ENCODE assay signal across 19 cellular contexts in genomic region chr13:71252191-71252704, GRCh38.
DNase-seq lines count a peak whose midpoint lies in the region; ATAC-seq and TF ChIP-seq lines count a peak whose summit lies in the region.
"Had no signal": no experiment of that assay in that cellular context is flagged by ENCODE, and none has a peak within 500 bp of the region (broad histone marks: within the 10 kb centered on the region; RNA-seq: fewer than 3 reads in every experiment).

No MANE protein-coding gene starts in this region.

- no peaks in the 10 kb centered on the region for H3K36me3 ChIP-seq in neuronal stem cell (replicated peaks in 1 of 2; ENCODE audit: control insufficient read depth in 2 of 2, insufficient read depth in 2 of 2, low read length in 2 of 2)
- H3K36me3 ChIP-seq: adrenal gland, BE2C, transverse colon had no signal

- H2BK15ac ChIP-seq in neuronal stem cell (ENCODE audit: low read length), result no peak overlapping the region

- no peak overlapping the region for H3K4me3 Mint-ChIP-seq in endothelial cell (ENCODE audit: unreplicated experiment)
- H3K4me3 Mint-ChIP-seq: central memory CD8-positive, alpha-beta T cell; naive thymus-derived CD4-positive, alpha-beta T cell had no signal

- H2AK5ac ChIP-seq in neuronal stem cell (ENCODE audit: low read depth, low read length), result no peak overlapping the region

- H4K91ac ChIP-seq in neuronal stem cell (ENCODE audit: low read depth, low read length, poor library complexity), result no peak overlapping the region

- peaks cover 24% of the 10 kb centered on the region for H3K4me1 Mint-ChIP-seq in endothelial cell (ENCODE audit: unreplicated experiment)
- H3K4me1 Mint-ChIP-seq: central memory CD8-positive, alpha-beta T cell; naive thymus-derived CD4-positive, alpha-beta T cell had no signal

- H3K36me3 Mint-ChIP-seq in endothelial cell (ENCODE audit: low read depth, unreplicated experiment), result no peaks in the 10 kb centered on the region
- H3K36me3 Mint-ChIP-seq: naive thymus-derived CD4-positive, alpha-beta T cell had no signal

- H3K4ac ChIP-seq in neuronal stem cell (ENCODE audit: low read length), result no peak overlapping the region

- no peak overlapping the region for H3K14ac ChIP-seq in neuronal stem cell (ENCODE audit: low read length)

- DNase-seq in NB4 (ENCODE audit: low read depth) (peak; percentile 35), endothelial cell (ENCODE audit: low spot score) (no peak), neuronal stem cell (ENCODE audit: low spot score) (no peak), NCI-H345 (lab: John Stamatoyannopoulos, UW) (no peak)
- DNase-seq: adrenal gland; BE2C; effector memory CD4-positive, alpha-beta T cell; foreskin fibroblast; mammary epithelial cell; naive thymus-derived CD4-positive, alpha-beta T cell; NCI-H146; SHP77; stimulated activated naive CD4-positive, alpha-beta T cell treated with Interleukin-2 at 50 U/mL for 16 hours; T-helper 2 cell; transverse colon had no signal

- H3K27ac Mint-ChIP-seq in endothelial cell (ENCODE audit: unreplicated experiment), result peak overlapping the region; percentile 72
- H3K27ac Mint-ChIP-seq: naive thymus-derived CD4-positive, alpha-beta T cell had no signal

- no peak overlapping the region for H3K27ac ChIP-seq in neuronal stem cell (replicated peaks; ENCODE audit: low read length)
- H3K27ac ChIP-seq: adrenal gland, transverse colon had no signal

- no peak overlapping the region for H3K23ac ChIP-seq in neuronal stem cell (ENCODE audit: low read depth, low read length, poor library complexity)

- TF ChIP-seq POLR2A in NB4 (IDR thresholded peaks at IDR 0.05; ENCODE audit: extremely low read depth, insufficient read length), result no peak

- H4K8ac ChIP-seq in neuronal stem cell (ENCODE audit: low read depth, low read length), result no peak overlapping the region

- TF ChIP-seq CTCF in NB4 (IDR thresholded peaks at IDR 0.05; ENCODE audit: low read depth, low read length) (no peak), endothelial cell (IDR thresholded peaks at IDR 0.05; ENCODE audit: unreplicated experiment) (no peak)

- H3K4me2 ChIP-seq in neuronal stem cell (ENCODE audit: insufficient read depth, low read length, poor library complexity, severe bottlenecking), result no peak overlapping the region

- no peak overlapping the region for H2BK120ac ChIP-seq in neuronal stem cell (ENCODE audit: low read depth, low read length)

- H3K27me3 Mint-ChIP-seq in endothelial cell (ENCODE audit: unreplicated experiment), result peaks cover 4% of the 10 kb centered on the region
- H3K27me3 Mint-ChIP-seq: central memory CD8-positive, alpha-beta T cell had no signal

- H2BK5ac ChIP-seq in neuronal stem cell (ENCODE audit: low read length), result no peak overlapping the region

- peaks cover 0 to 3% of the 10 kb centered on the region in 2 donors for H3K4me1 ChIP-seq in neuronal stem cell (ENCODE audit: control insufficient read depth in 2 of 2, insufficient read depth in 1 of 2, low read depth in 1 of 2, low read length in 2 of 2)
- H3K4me1 ChIP-seq: adrenal gland, BE2C, transverse colon had no signal

- H3K79me1 ChIP-seq in neuronal stem cell (ENCODE audit: low read depth, low read length), result no peaks in the 10 kb centered on the region

- H3K9me3 Mint-ChIP-seq in endothelial cell (ENCODE audit: unreplicated experiment), result no peaks in the 10 kb centered on the region
- H3K9me3 Mint-ChIP-seq: central memory CD8-positive, alpha-beta T cell; naive thymus-derived CD4-positive, alpha-beta T cell had no signal

- WGBS in neuronal stem cell (ENCODE audit: extremely low coverage in 2 of 2, insufficient read length in 2 of 2, insufficient replicate concordance in 1 of 2), 2 donors, result no CpG with 5 or more reads among the region's 4 CpGs

- H3K18ac ChIP-seq in neuronal stem cell (ENCODE audit: low read length), result no peak overlapping the region

- ATAC-seq in HG02981 (IDR thresholded peaks at IDR 0.05; ENCODE audit: unreplicated experiment), result peak; percentile 47
- ATAC-seq in GM21825 (IDR thresholded peaks at IDR 0.05; ENCODE audit: unreplicated experiment), result no peak
- no peak for ATAC-seq in HG02642 (IDR thresholded peaks at IDR 0.05; ENCODE audit: poor library complexity, unreplicated experiment)
- ATAC-seq: naive thymus-derived CD4-positive, alpha-beta T cell had no signal

- H3K9ac ChIP-seq in neuronal stem cell (ENCODE audit: low read depth, low read length, poor library complexity), result no peak overlapping the region

- H2BK12ac ChIP-seq in neuronal stem cell (ENCODE audit: low read length), result no peak overlapping the region

- H3K9me3 ChIP-seq in neuronal stem cell (replicated peaks in 1 of 2; ENCODE audit: control insufficient read depth in 2 of 2, insufficient read depth in 1 of 2, low read depth in 1 of 2, low read length in 2 of 2), result no peaks in the 10 kb centered on the region
- H3K9me3 ChIP-seq: adrenal gland, BE2C, transverse colon had no signal

- H2AFZ ChIP-seq in neuronal stem cell (ENCODE audit: low read length), result peak overlapping the region; percentile 11

- H3K4me3 ChIP-seq in NB4 (ENCODE audit: low read depth, low read length) (no peak overlapping the region), neuronal stem cell (ENCODE audit: low read length in 2 of 2) (no peak overlapping the region)
- H3K4me3 ChIP-seq: transverse colon had no signal

- no peaks in the 10 kb centered on the region for H3K27me3 ChIP-seq in neuronal stem cell (ENCODE audit: control insufficient read depth in 3 of 3, insufficient read depth in 3 of 3, low read depth in 1 of 3, low read length in 3 of 3)
- H3K27me3 ChIP-seq: adrenal gland, BE2C, transverse colon had no signal
